11 cellular contexts compared by ENCODE assay signal in the genomic region with DNA sequence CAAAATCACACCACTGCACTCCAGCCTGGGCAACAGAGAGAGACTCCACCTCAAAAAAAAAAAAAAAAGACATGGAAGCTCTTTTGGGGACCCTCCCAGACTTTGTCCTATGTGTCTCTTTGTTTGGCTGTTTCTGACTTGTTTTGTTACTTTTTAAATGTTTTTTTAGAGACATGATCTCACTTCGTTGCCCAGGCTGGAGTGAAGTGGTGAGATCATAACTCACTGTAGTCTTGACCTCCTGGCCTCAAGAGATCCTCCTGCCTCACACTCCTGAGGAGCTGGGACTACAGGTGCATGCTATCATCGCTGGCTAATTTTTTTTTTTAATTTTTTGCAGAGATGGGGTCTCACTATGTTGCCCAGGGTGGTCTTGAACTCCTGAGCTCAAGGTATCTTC.
"Had no signal": no experiment of that assay in that cellular context is flagged by ENCODE, and none has a peak within 500 bp of the region (broad histone marks: within the 10 kb centered on the region; RNA-seq: fewer than 3 reads in every experiment).

No MANE protein-coding gene starts in this region.

- H3K4me1 ChIP-seq: breast epithelium had no signal

- H3K4me3 ChIP-seq: adrenal gland, ascending aorta, body of pancreas, breast epithelium, cardiac muscle cell had no signal

- ATAC-seq: activated naive CD4-positive, alpha-beta T cell treated with anti-CD3 and anti-CD28 coated beads, Interleukin-2, amount 50 U/mL, for 72 hours; activated naive CD8-positive, alpha-beta T cell treated with anti-CD3 and anti-CD28 coated beads, Interleukin-2, amount 50 U/mL, for 24 hours; activated T-cell treated with anti-CD3 and anti-CD28 coated beads, Interleukin-2, amount 50 U/mL, for 4 hours; activated T-cell treated with anti-CD3 and anti-CD28 coated beads, Interleukin-2, amount 50 U/mL, for 72 hours; activated T-helper 17 cell treated with anti-CD3 and anti-CD28 coated beads, Interleukin-2, amount 50 U/mL, for 72 hours; body of pancreas had no signal

- H3K27ac ChIP-seq: adrenal gland, ascending aorta, body of pancreas, brain microvascular endothelial cell, breast epithelium, cardiac muscle cell had no signal

- H3K9me3 ChIP-seq: adrenal gland, ascending aorta, body of pancreas, breast epithelium had no signal

- H3K36me3 ChIP-seq: adrenal gland, ascending aorta, brain microvascular endothelial cell, breast epithelium, cardiac muscle cell had no signal
